Comparison of ENCODE assay signal across 9 cellular contexts in the genomic region with DNA sequence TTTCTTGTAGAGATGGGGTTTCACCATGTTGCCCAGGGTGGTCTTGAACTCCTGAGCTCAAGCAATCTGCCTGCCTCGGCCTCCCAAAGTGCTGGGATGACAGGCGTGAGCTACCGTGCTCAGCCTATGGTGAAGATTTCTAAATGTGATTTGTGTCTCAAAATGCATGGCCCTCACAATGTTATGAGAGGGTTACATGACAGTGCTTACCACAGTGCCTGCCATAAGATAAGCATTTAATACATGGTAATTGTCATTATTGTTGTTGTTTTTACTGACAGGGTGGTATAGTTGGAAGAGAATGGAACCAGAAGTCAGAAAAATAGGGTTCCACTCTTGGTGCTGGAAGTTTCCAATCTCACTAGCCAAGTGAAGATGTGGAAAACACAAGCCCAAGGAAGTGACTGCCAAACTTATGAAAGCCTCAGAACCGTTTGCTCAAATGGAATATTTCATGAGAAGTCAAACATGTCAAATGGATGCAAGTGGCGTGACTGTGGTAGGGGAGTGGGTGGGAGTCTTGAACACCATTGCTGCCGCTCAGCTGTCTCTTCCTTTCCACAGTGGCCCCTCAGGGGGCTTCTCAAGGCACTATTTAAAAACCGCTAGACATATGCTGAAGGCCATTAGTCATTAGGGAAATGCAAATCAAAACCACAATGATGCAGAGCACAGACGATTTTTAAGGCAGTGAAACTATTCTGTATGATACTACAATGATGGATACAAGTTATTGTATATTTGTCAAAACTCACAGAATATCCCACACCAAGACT.
DNase-seq lines count a peak whose midpoint lies in the region; ATAC-seq lines count a peak whose summit lies in the region.
"Had no signal": no experiment of that assay in that cellular context is flagged by ENCODE, and none has a peak within 500 bp of the region (broad histone marks: within the 10 kb centered on the region; RNA-seq: fewer than 3 reads in every experiment).

No MANE protein-coding gene starts in this region.

- DNase-seq in effector memory CD8-positive, alpha-beta T cell: no peak
- DNase-seq in NK-92 (lab: John Stamatoyannopoulos, UW; ENCODE audit: unreplicated experiment): no peak
- no peak for DNase-seq in NCI-H2227 (lab: John Stamatoyannopoulos, UW; ENCODE audit: unreplicated experiment)
- DNase-seq in ACHN: no peak
- no peak for DNase-seq in NCI-H1105 treated with DMSO at 0.1 percent for 48 hours (lab: John Stamatoyannopoulos, UW)
- DNase-seq: NCI-H446 treated with DMSO at 0.1 percent for 48 hours had no signal

- H3K27me3 Mint-ChIP-seq in effector memory CD8-positive, alpha-beta T cell: peaks cover 58 to 78% of the 10 kb centered on the region in 2 donors

- no peak overlapping the region for H3K27ac Mint-ChIP-seq in effector memory CD8-positive, alpha-beta T cell

- H3K36me3 Mint-ChIP-seq in effector memory CD8-positive, alpha-beta T cell (ENCODE audit: insufficient read depth): no peaks in the 10 kb centered on the region

- in situ Hi-C loops in ACHN (cut with HindIII; ENCODE audit: low pct_ligation_motif_present, low pct_unique_long_range_greater_than_20kb, low sequenced_read_pairs): no loop called here

- H3K4me3 Mint-ChIP-seq in effector memory CD8-positive, alpha-beta T cell: no peak overlapping the region

- H3K9me3 Mint-ChIP-seq in effector memory CD8-positive, alpha-beta T cell: no peaks in the 10 kb centered on the region

- ATAC-seq in GM18508 (IDR thresholded peaks at IDR 0.05; ENCODE audit: insufficient read depth, unreplicated experiment) (peak; percentile 81), GM21390 (IDR thresholded peaks at IDR 0.05; ENCODE audit: unreplicated experiment) (peak; percentile 93), HG03432 (IDR thresholded peaks at IDR 0.05; ENCODE audit: unreplicated experiment) (peak; percentile 95)
- ATAC-seq in effector memory CD8-positive, alpha-beta T cell (replicated peaks): peak; percentile 40

- H3K4me1 Mint-ChIP-seq in effector memory CD8-positive, alpha-beta T cell (ENCODE audit: low read depth in 2 of 2): no peaks in the 10 kb centered on the region

Comparison
In these comparisons a context has a peak if more than half of its experiments do, and no peak if none do; other contexts are left out.
1. ATAC-seq: peak in every context shown above with its lines; median percentile 95 in HG03432; 93 in GM21390; 81 in GM18508; 40 in effector memory CD8-positive, alpha-beta T cell.